Comparison of ENCODE assay signal across 1 cellular context in genomic region chr13:32587014-32587773, GRCh38.
TF ChIP-seq lines count a peak whose summit lies in the region.

No MANE protein-coding gene starts in this region.

TF ChIP-seq in GM12878, 131 proteins besides CTCF, POLR2A, EP300 and RAD21 (continued from another document and continues in another):
- no peak for TF ChIP-seq BCLAF1 (IDR thresholded peaks at IDR 0.05)
- no peak; the same call in 1 of the 2 replicates for TF ChIP-seq MAX (IDR thresholded peaks at IDR 0.05; ENCODE audit: low read depth, low read length)
- TF ChIP-seq YY1 (IDR thresholded peaks at IDR 0.05; ENCODE audit: low read depth, low read length), result no peak
- TF ChIP-seq HCFC1 (IDR thresholded peaks at IDR 0.05; ENCODE audit: low read length), result no peak
- 0 out of 2 replicates have a peak, but pooled peaks have one; percentile 17 for TF ChIP-seq BACH1 (IDR thresholded peaks at IDR 0.05; ENCODE audit: borderline replicate concordance)
- TF ChIP-seq DPF2 (IDR thresholded peaks at IDR 0.05), result peak; percentile 39; the same call in 1 of the 2 replicates
- TF ChIP-seq POLR2AphosphoS5 (IDR thresholded peaks at IDR 0.05; ENCODE audit: low read length), result peak; percentile 35; the same call in 1 of the 2 replicates
- TF ChIP-seq MEF2A (IDR thresholded peaks at IDR 0.05; ENCODE audit: insufficient read depth, low read depth, low read length), result no peak
- TF ChIP-seq TCF3 (IDR thresholded peaks at IDR 0.05; ENCODE audit: borderline replicate concordance, insufficient read depth, low read depth, low read length), result no peak
- no peak for TF ChIP-seq ZBTB11 (CRISPR knock-in tag; IDR thresholded peaks at IDR 0.05)
- no peak for TF ChIP-seq SMARCA5 (IDR thresholded peaks at IDR 0.05)
- TF ChIP-seq EZH2 (IDR thresholded peaks at IDR 0.05; ENCODE audit: borderline replicate concordance, control insufficient read depth, low read depth, low read length), result no peak
- no peak for TF ChIP-seq ASH2L (IDR thresholded peaks at IDR 0.05; ENCODE audit: borderline replicate concordance, low read depth)
- TF ChIP-seq E2F4 (IDR thresholded peaks at IDR 0.05; ENCODE audit: low read depth, low read length), result 0 out of 2 replicates have a peak, but pooled peaks have one; percentile 26
- no peak for TF ChIP-seq BRCA1 (IDR thresholded peaks at IDR 0.05; ENCODE audit: low read depth, low read length)
- no peak for TF ChIP-seq NFXL1 (IDR thresholded peaks at IDR 0.05; ENCODE audit: borderline replicate concordance)
- no peak for TF ChIP-seq CEBPB (IDR thresholded peaks at IDR 0.05; ENCODE audit: borderline replicate concordance in 1 of 2, low read depth in 2 of 2, low read length in 2 of 2)
- TF ChIP-seq STAT1 (conservative IDR thresholded peaks at IDR 0.05), result no peak
- no peak for TF ChIP-seq CREB1 (IDR thresholded peaks at IDR 0.05; ENCODE audit: low read depth)
- no peak for TF ChIP-seq STAT3 (IDR thresholded peaks at IDR 0.05; ENCODE audit: low read depth, low read length)
- no peak for TF ChIP-seq BCL11A (IDR thresholded peaks at IDR 0.05; ENCODE audit: low read depth, low read length)
- TF ChIP-seq IRF4 (IDR thresholded peaks at IDR 0.05; ENCODE audit: low read depth, low read length), result no peak
- TF ChIP-seq ZNF687 (IDR thresholded peaks at IDR 0.05), result no peak
- peak; percentile 37; the same call in 1 of the 2 replicates for TF ChIP-seq GATAD2B (conservative IDR thresholded peaks at IDR 0.05; ENCODE audit: low read depth)
- TF ChIP-seq USF2 (IDR thresholded peaks at IDR 0.05; ENCODE audit: borderline replicate concordance, low read depth, low read length), result no peak
- no peak for TF ChIP-seq KDM1A (IDR thresholded peaks at IDR 0.05; ENCODE audit: borderline replicate concordance)
- no peak for TF ChIP-seq POLR2AphosphoS2 (IDR thresholded peaks at IDR 0.05; ENCODE audit: low read depth, low read length)
- TF ChIP-seq SMC3 (IDR thresholded peaks at IDR 0.05; ENCODE audit: borderline replicate concordance, low read length), result 0 out of 2 replicates have a peak, but pooled peaks have one; percentile 3
- no peak for TF ChIP-seq IRF5 (IDR thresholded peaks at IDR 0.05; ENCODE audit: borderline replicate concordance)
- TF ChIP-seq IKZF2 (IDR thresholded peaks at IDR 0.05), result peak in 1 of 2 experiments; percentile 22; a peak in 2 of 4 replicates
- no peak for TF ChIP-seq SP1 (IDR thresholded peaks at IDR 0.05; ENCODE audit: low read depth, low read length)
- 0 out of 2 replicates have a peak, but pooled peaks have one; percentile 19 for TF ChIP-seq NR2F1 (conservative IDR thresholded peaks at IDR 0.05)
- TF ChIP-seq SIN3A (IDR thresholded peaks at IDR 0.05; ENCODE audit: low read depth, low read length), result no peak
- TF ChIP-seq ZBTB33 (IDR thresholded peaks at IDR 0.05), result no peak
- no peak for TF ChIP-seq SUPT20H (IDR thresholded peaks at IDR 0.05; ENCODE audit: borderline replicate concordance, control insufficient read depth, low read depth, low read length)
- no peak for TF ChIP-seq REST (IDR thresholded peaks at IDR 0.05; ENCODE audit: low read depth, low read length)
- 0 out of 4 replicates have a peak, but pooled peaks of 1 of the 2 experiments have one; percentile 35 for TF ChIP-seq BHLHE40 (IDR thresholded peaks at IDR 0.05; ENCODE audit: borderline replicate concordance in 1 of 2, low read depth in 2 of 2, low read length in 1 of 2)
- TF ChIP-seq CBX3 (IDR thresholded peaks at IDR 0.05; ENCODE audit: borderline replicate concordance, low read depth), result no peak
- TF ChIP-seq RFX5 (IDR thresholded peaks at IDR 0.05; ENCODE audit: low read depth, low read length), result no peak
- TF ChIP-seq SREBF2 (IDR thresholded peaks at IDR 0.05; ENCODE audit: low read length), result no peak
- no peak for TF ChIP-seq ETV6 (conservative IDR thresholded peaks at IDR 0.05 in 1 of 2, IDR thresholded peaks at IDR 0.05 in 1 of 2; ENCODE audit: borderline replicate concordance in 1 of 2, low read depth in 1 of 2)
